ENCODE assay signal across 26 cellular contexts in the genomic region with DNA sequence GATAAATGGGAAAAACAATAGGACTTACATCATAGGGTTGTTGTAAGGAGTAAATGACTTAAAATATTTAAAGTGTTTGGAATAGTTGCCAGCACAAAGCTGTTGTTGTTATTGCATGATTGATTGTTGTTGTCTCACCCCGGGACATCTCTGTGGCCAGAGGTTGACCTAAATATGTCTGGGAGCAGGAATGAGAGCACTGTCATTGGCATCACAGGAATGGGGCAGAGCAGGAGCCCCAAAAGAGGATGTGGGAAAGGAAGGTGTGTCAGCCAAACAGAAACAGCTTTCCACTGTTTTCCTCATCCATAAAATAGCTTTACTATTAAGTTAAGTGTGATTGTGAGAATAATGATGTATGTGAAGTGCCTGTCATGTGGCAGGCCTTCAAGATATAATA.
"Had no signal": no experiment of that assay in that cellular context is flagged by ENCODE, and none has a peak within 500 bp of the region (broad histone marks: within the 10 kb centered on the region; RNA-seq: fewer than 3 reads in every experiment).

No MANE protein-coding gene starts in this region.

- H3K27ac Mint-ChIP-seq: activated CD4-positive, alpha-beta T cell treated with anti-CD3 and anti-CD28 coated beads for 36 hours; activated CD8-positive, alpha-beta memory T cell treated with anti-CD3 and anti-CD28 coated beads, Interleukin-2, amount 10 ng/mL, durations not matched to agents 7 days and 5 days; activated CD8-positive, alpha-beta T cell treated with anti-CD3 and anti-CD28 coated beads, Interleukin-2, amount 10 ng/mL, durations not matched to agents 7 days and 5 days; activated naive CD4-positive, alpha-beta T cell treated with anti-CD3 and anti-CD28 coated beads, Interleukin-2, amount 50 U/mL, for 72 hours; brain; naive B cell had no signal

- H3K36me3 ChIP-seq: ascending aorta, left lung, lower lobe of right lung, pancreas, prostate gland, spleen, uterus had no signal

- FAIRE-seq: pancreas had no signal

- H3K36me3 Mint-ChIP-seq: activated CD8-positive, alpha-beta memory T cell treated with anti-CD3 and anti-CD28 coated beads, Interleukin-2, amount 10 ng/mL, durations not matched to agents 7 days and 5 days; activated naive CD4-positive, alpha-beta T cell treated with anti-CD3 and anti-CD28 coated beads, Interleukin-2, amount 50 U/mL, for 72 hours; brain; naive B cell had no signal

- H3K4me3 Mint-ChIP-seq: activated CD4-positive, alpha-beta T cell treated with anti-CD3 and anti-CD28 coated beads for 36 hours; activated CD8-positive, alpha-beta memory T cell treated with anti-CD3 and anti-CD28 coated beads, Interleukin-2, amount 10 ng/mL, durations not matched to agents 7 days and 5 days; activated CD8-positive, alpha-beta T cell treated with anti-CD3 and anti-CD28 coated beads, Interleukin-2, amount 10 ng/mL, durations not matched to agents 7 days and 5 days; brain; naive B cell had no signal

- H3K4me3 ChIP-seq: ascending aorta, coronary artery, dorsolateral prefrontal cortex, left lung, lower lobe of right lung, mucosa of descending colon, pancreas, prostate gland, spleen, testis, uterus had no signal

- ATAC-seq: activated CD4-positive, alpha-beta T cell treated with anti-CD3 and anti-CD28 coated beads for 36 hours; activated CD8-positive, alpha-beta memory T cell treated with anti-CD3 and anti-CD28 coated beads, Interleukin-2, amount 10 ng/mL, durations not matched to agents 7 days and 5 days; activated CD8-positive, alpha-beta T cell treated with anti-CD3 and anti-CD28 coated beads, Interleukin-2, amount 10 ng/mL, durations not matched to agents 7 days and 5 days; esophagus mucosa; left lung; lower lobe of right lung; mucosa of descending colon; pancreas; stimulated activated naive CD8-positive, alpha-beta T cell treated with anti-CD3 and anti-CD28 coated beads, Interleukin-15, Interleukin-2, amounts not matched to agents 100 U/mL and 50 U/mL, for 24 hours had no signal

- H3K27me3 ChIP-seq: ascending aorta, dorsolateral prefrontal cortex, left lung, spleen, testis, uterus had no signal

- H3K9me3 ChIP-seq: ascending aorta, left lung, lower lobe of right lung, mucosa of descending colon, pancreas, prostate gland, spleen, testis, uterus had no signal

- H3K9me3 Mint-ChIP-seq: activated naive CD4-positive, alpha-beta T cell treated with anti-CD3 and anti-CD28 coated beads, Interleukin-2, amount 50 U/mL, for 72 hours; brain; naive B cell had no signal

- H3K4me1 ChIP-seq: ascending aorta, left lung, lower lobe of right lung, pancreas, prostate gland, spleen, testis, uterus had no signal

- DNase-seq: activated CD4-positive, alpha-beta T cell treated with anti-CD3 and anti-CD28 coated beads for 36 hours; activated CD4-positive, CD25-positive, alpha-beta regulatory T cell; activated CD8-positive, alpha-beta memory T cell treated with anti-CD3 and anti-CD28 coated beads, Interleukin-2, amount 10 ng/mL, durations not matched to agents 7 days and 5 days; activated CD8-positive, alpha-beta T cell treated with anti-CD3 and anti-CD28 coated beads, Interleukin-2, amount 10 ng/mL, durations not matched to agents 7 days and 5 days; activated naive CD4-positive, alpha-beta T cell; activated T-cell treated with anti-CD3 and anti-CD28 coated beads, Interleukin-2, amount 50 U/mL, for 48 hours; dorsolateral prefrontal cortex; effector memory CD4-positive, alpha-beta T cell; kidney glomerular epithelial cell; left lung; lower lobe of right lung; mucosa of descending colon; naive B cell; nucleus accumbens; pancreas; retina; spleen; stimulated activated naive CD8-positive, alpha-beta T cell treated with anti-CD3 and anti-CD28 coated beads, Interleukin-15, Interleukin-2, amounts not matched to agents 100 U/mL and 50 U/mL, for 24 hours; testis; uterus had no signal

- H3K4me1 Mint-ChIP-seq: activated CD4-positive, alpha-beta T cell treated with anti-CD3 and anti-CD28 coated beads for 36 hours; activated CD8-positive, alpha-beta memory T cell treated with anti-CD3 and anti-CD28 coated beads, Interleukin-2, amount 10 ng/mL, durations not matched to agents 7 days and 5 days; naive B cell had no signal

- H3K27ac ChIP-seq: ascending aorta, coronary artery, dorsolateral prefrontal cortex, left lung, lower lobe of right lung, pancreas, prostate gland, spleen, testis, uterus had no signal
